8 cellular contexts compared by ENCODE assay signal in the genomic region with DNA sequence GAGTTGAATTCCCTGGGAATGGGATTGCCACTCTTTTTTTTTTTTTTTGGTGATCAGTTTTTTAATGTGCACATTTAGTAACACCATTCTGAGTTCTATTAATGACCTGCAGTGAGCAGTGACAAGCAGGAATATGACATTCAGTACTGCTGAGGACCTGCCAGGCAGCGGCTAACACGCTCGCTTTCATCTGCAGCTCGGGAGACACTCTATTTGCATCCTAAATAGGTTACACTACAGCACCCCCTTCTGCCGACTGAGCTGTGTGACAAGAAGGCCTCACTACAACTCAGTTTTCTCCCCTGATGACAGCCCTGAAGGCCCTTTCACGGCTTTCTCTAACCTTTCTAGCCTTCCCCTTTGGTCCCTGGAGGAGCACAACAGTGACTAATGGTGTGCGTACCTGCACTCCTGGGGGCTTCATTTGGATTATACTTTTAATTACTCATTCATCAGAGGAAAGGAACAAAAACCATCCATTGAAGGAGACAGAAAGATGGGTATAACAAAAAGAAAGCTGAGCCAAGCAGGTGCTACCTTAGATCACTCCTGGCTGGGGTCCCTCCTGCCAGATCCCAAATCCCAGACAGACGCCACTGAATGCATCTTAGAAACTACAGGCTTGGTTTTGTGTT.
DNase-seq lines count a peak whose midpoint lies in the region; ATAC-seq and TF ChIP-seq lines count a peak whose summit lies in the region.

No MANE protein-coding gene starts in this region.

- H3K4me1 Mint-ChIP-seq in nephron, result peaks cover 56% of the 10 kb centered on the region

- H3K27me3 ChIP-seq in H7 (ENCODE audit: control insufficient read depth, insufficient read depth, low read length), result no peaks in the 10 kb centered on the region

- H3K4me3 ChIP-seq in H7 (ENCODE audit: insufficient read depth, low read depth, low read length), result no peak overlapping the region

- H3K9me3 Mint-ChIP-seq in nephron, result no peaks in the 10 kb centered on the region

- DNase-seq in DMS153 (lab: John Stamatoyannopoulos, UW), result peak; percentile 92
- DNase-seq in H7, result peak; percentile 56
- peak; percentile 76 for DNase-seq in NCI-H146 treated with DMSO at 0.1 percent for 48 hours (lab: John Stamatoyannopoulos, UW; ENCODE audit: unreplicated experiment)
- DNase-seq in T1000 (lab: John Stamatoyannopoulos, UW), result peak; percentile 28
- peak; percentile 88 for DNase-seq in fibroblast of peridontal ligament (ENCODE audit: extremely low read depth)

- no peaks in the 10 kb centered on the region for H3K36me3 ChIP-seq in H7 (replicated peaks; ENCODE audit: control insufficient read depth, insufficient read depth, low read length)

- TF ChIP-seq CTCF in nephron (IDR thresholded peaks at IDR 0.05; ENCODE audit: unreplicated experiment in 3 of 3), result peak; percentile 62 to 75 (median 65)

- H3K27me3 Mint-ChIP-seq in nephron (ENCODE audit: low read depth), result peaks cover 11% of the 10 kb centered on the region

- ATAC-seq in HG02852 (IDR thresholded peaks at IDR 0.05; ENCODE audit: unreplicated experiment) (no peak), GM19324 (IDR thresholded peaks at IDR 0.05; ENCODE audit: low FRiP score, unreplicated experiment) (no peak)

- peak overlapping the region; percentile 61 to 88 (median 65) for H3K27ac Mint-ChIP-seq in nephron

- peak overlapping the region; percentile 8 to 61 (median 12) for H3K4me3 Mint-ChIP-seq in nephron

- H3K36me3 Mint-ChIP-seq in nephron (ENCODE audit: low read depth), result no peaks in the 10 kb centered on the region

Comparison
In these comparisons a context has a peak if more than half of its experiments do, and no peak if none do; other contexts are left out.
1. DNase-seq: peak in every context shown above with its lines; median percentile 92 in DMS153; 88 in fibroblast of peridontal ligament; 76 in NCI-H146 treated with DMSO at 0.1 percent for 48 hours; 56 in H7; 28 in T1000.